ENCODE assay signal across 8 cellular contexts in genomic region chr6:29016559-29017427, GRCh38.
A peak's percentile ranks its signal among the peaks of the same experiment; 100 is the strongest.
DNase-seq lines count a peak whose midpoint lies in the region; ATAC-seq and TF ChIP-seq lines count a peak whose summit lies in the region.

No MANE protein-coding gene starts in this region.

- DNase-seq in AG10803 (ENCODE audit: low read depth): peak; percentile 67
- peak; percentile 83 for DNase-seq in NCI-H345 (lab: John Stamatoyannopoulos, UW)
- peak; percentile 73 to 81 for DNase-seq in activated CD4-positive, alpha-beta T cell treated with anti-CD3 and anti-CD28 coated beads for 24 hours (ENCODE audit: low read depth in 2 of 2)
- DNase-seq in coronary artery (ENCODE audit: low spot score): peak; percentile 81
- peak; percentile 92 for DNase-seq in left kidney (ENCODE audit: low read depth, low spot score)
- DNase-seq in stimulated activated CD4-positive, alpha-beta T cell treated with anti-CD3 and anti-CD28 coated beads, Interleukin-1b, Interleukin-23, amount 100 ng/mL, for 4 hours (ENCODE audit: low read depth in 2 of 2): peak; percentile 70 to 84

- H3K27ac ChIP-seq in coronary artery: peak overlapping the region in 1 of 2 donors; percentile 20

- peak; percentile 90 for TF ChIP-seq CTCF in AG10803 (conservative IDR thresholded peaks at IDR 0.05; ENCODE audit: low read length)
- no peak for TF ChIP-seq CTCF in coronary artery (IDR thresholded peaks at IDR 0.05)

- peak overlapping the region; percentile 73 for H3K4me3 ChIP-seq in AG10803 (ENCODE audit: low read length)
- H3K4me3 ChIP-seq in coronary artery: peak overlapping the region; percentile 67

- ATAC-seq in GM18907 (IDR thresholded peaks at IDR 0.05; ENCODE audit: unreplicated experiment) (peak; percentile 88), HG03175 (IDR thresholded peaks at IDR 0.05; ENCODE audit: unreplicated experiment) (peak; percentile 80)
